In genomic region chr17:40542562-40543411, GRCh38 we compare ENCODE assay signal across 8 cellular contexts. TPM values are rescaled to one million over a fixed set of nuclear protein-coding genes. Genes with fewer than 3 reads are reported as not detected.
A peak's percentile ranks its signal among the peaks of the same experiment; 100 is the strongest.
DNase-seq lines count a peak whose midpoint lies in the region; ATAC-seq, FAIRE-seq and TF ChIP-seq lines count a peak whose summit lies in the region.

No MANE protein-coding gene starts in this region.

- H3K27ac Mint-ChIP-seq in GM23338: no peak overlapping the region

- no peak for TF ChIP-seq RAD21 in H1 (IDR thresholded peaks at IDR 0.05 in 1 of 2, conservative IDR thresholded peaks at IDR 0.05 in 1 of 2; ENCODE audit: low read depth in 2 of 2, low read length in 2 of 2)

- H3K36me3 ChIP-seq in H1 (ENCODE audit: control insufficient read depth in 2 of 4, insufficient read depth in 4 of 4, low read length in 3 of 4) (no peaks in the 10 kb centered on the region), urinary bladder (ENCODE audit: insufficient read depth) (no peaks in the 10 kb centered on the region), GM23338 (ENCODE audit: insufficient read depth) (no peaks in the 10 kb centered on the region)

- no peaks in the 10 kb centered on the region; a peak in 1 of 7 replicates for H3K27me3 ChIP-seq in H1 (replicated peaks in 1 of 4; ENCODE audit: control insufficient read depth in 3 of 4, extremely low read depth in 1 of 4, insufficient read depth in 3 of 4, low read length in 3 of 4)
- H3K27me3 ChIP-seq in GM23338 (ENCODE audit: insufficient read depth): no peaks in the 10 kb centered on the region

- H3K9me2 ChIP-seq in GM23338 (ENCODE audit: insufficient read depth): no peaks in the 10 kb centered on the region

- no peaks in the 10 kb centered on the region for H3K9me3 Mint-ChIP-seq in GM23338

- no peak for TF ChIP-seq EP300 in H1 (IDR thresholded peaks at IDR 0.05; ENCODE audit: borderline replicate concordance in 1 of 2, low read depth in 2 of 2, low read length in 2 of 2)

- DNase-seq in GM04503 (ENCODE audit: low read depth) (peak; percentile 91), T1000 (lab: John Stamatoyannopoulos, UW) (peak; percentile 73), H1 (ENCODE audit: low read depth in 1 of 2, low spot score in 2 of 2) (no peak), myocyte (ENCODE audit: low read depth) (peak; percentile 79), KBM-7 (no peak), GM23338 (ENCODE audit: low spot score) (no peak)

- H3K4me1 ChIP-seq in H1 (replicated peaks in 1 of 4; ENCODE audit: control insufficient read depth in 3 of 4, insufficient read depth in 4 of 4, low read length in 3 of 4) (peaks cover 2 to 14% (median 6%) of the 10 kb centered on the region in 4 experiments; a peak in 6 of 7 replicates), urinary bladder (ENCODE audit: insufficient read depth) (peaks cover 1% of the 10 kb centered on the region), GM23338 (ENCODE audit: insufficient read depth) (peaks cover 4% of the 10 kb centered on the region)

- H3K9me3 ChIP-seq in H1 (ENCODE audit: insufficient read depth in 2 of 2, low read depth in 1 of 2, low read length in 1 of 2): no peaks in the 10 kb centered on the region

- H3K27me3 Mint-ChIP-seq in GM23338 (ENCODE audit: insufficient read depth, low read depth, poor library complexity): peaks cover 6% of the 10 kb centered on the region

- H2BK12ac ChIP-seq in H1 (ENCODE audit: low read depth, low read length): no peak overlapping the region

- H4K91ac ChIP-seq in H1 (replicated peaks; ENCODE audit: insufficient read length, low read length): peak overlapping the region; percentile 22

- no peaks in the 10 kb centered on the region for H3K79me2 ChIP-seq in H1 (ENCODE audit: control insufficient read depth in 1 of 2, insufficient read depth in 2 of 2, low read length in 2 of 2)
- H3K79me2 ChIP-seq in GM23338 (replicated peaks; ENCODE audit: insufficient read depth): no peaks in the 10 kb centered on the region

- no peaks in the 10 kb centered on the region for H3K79me1 ChIP-seq in H1 (ENCODE audit: low read depth, low read length)

- H2AFZ ChIP-seq in H1 (ENCODE audit: low read length) (no peak overlapping the region), GM23338 (no peak overlapping the region; the same call in 1 of the 2 replicates)

- POLR2A ChIA-PET in H1 (lab: Charles Lee; ENCODE audit: partially characterized antibody): interaction anchor here (1.0 to 1.8 kb wide), 3 partner anchors 87 to 1147 kb away, joined by 3 to 6 read pairs (median 4); no protein-coding TSS in a partner anchor

- H3K18ac ChIP-seq in H1 (ENCODE audit: extremely low read depth, low read length): no peak overlapping the region

- H3K4me2 ChIP-seq in H1 (ENCODE audit: insufficient read depth in 1 of 2, low read depth in 2 of 2, low read length in 2 of 2): no peak overlapping the region
- H3K4me2 ChIP-seq in GM23338: no peak overlapping the region

- CTCF ChIA-PET in H1 (lab: Charles Lee; ENCODE audit: partially characterized antibody): interaction anchor here (1.0 to 5.0 kb wide), 7 partner anchors 8 to 127 kb away, joined by 3 to 32 read pairs (median 4); no protein-coding TSS in a partner anchor

- TF ChIP-seq CTCF in H1 (IDR thresholded peaks at IDR 0.05; ENCODE audit: control extremely low read depth in 1 of 3, insufficient read depth in 1 of 3, low read depth in 1 of 3, low read length in 3 of 3) (no peak), GM23338 (conservative IDR thresholded peaks at IDR 0.05; ENCODE audit: low read depth in 2 of 2) (no peak)

- no peak overlapping the region; the same call in 2 of the 3 replicates for H3K4me3 Mint-ChIP-seq in GM23338

- 84% methylated on average over 14 of the region's 14 CpGs; no CpG with 5 or more reads in 1 of the 2 experiments for WGBS in H1 (ENCODE audit: extremely low coverage in 1 of 2, insufficient coverage in 1 of 2, insufficient read length in 1 of 2, insufficient replicate concordance in 2 of 2, low coverage in 1 of 2, low lambda C conversion rate in 2 of 2, missing lambda C conversion rate in 1 of 2), 2 experiments
- 27% methylated on average over 14 of the region's 14 CpGs for WGBS in urinary bladder

- no peak overlapping the region for H2BK5ac ChIP-seq in H1 (ENCODE audit: low read depth, low read length)

- peaks cover 0 to 1% of the 10 kb centered on the region in 2 experiments for H4K20me1 ChIP-seq in H1 (replicated peaks in 1 of 2; ENCODE audit: control insufficient read depth in 1 of 2, insufficient read depth in 2 of 2, low read length in 2 of 2)
- no peaks in the 10 kb centered on the region for H4K20me1 ChIP-seq in GM23338 (replicated peaks; ENCODE audit: insufficient read depth)

- in situ Hi-C loops in KBM-7 (cut with MboI; ENCODE audit: low pct_unique_long_range_greater_than_20kb, low sequenced_read_pairs): no loop called here

- H2BK15ac ChIP-seq in H1 (ENCODE audit: low read length): no peak overlapping the region

- H3K4me3 ChIP-seq in H1 (ENCODE audit: extremely low read depth in 1 of 4, insufficient read depth in 2 of 4, low read depth in 3 of 4, low read length in 4 of 4) (no peak overlapping the region), urinary bladder (ENCODE audit: low read depth, low read length) (no peak overlapping the region), GM23338 (no peak overlapping the region)

- no peak for FAIRE-seq in H1 (lab: Jason Lieb, UNC)

- H2AK5ac ChIP-seq in H1 (ENCODE audit: low read depth, low read length): no peak overlapping the region

- H3K36me3 Mint-ChIP-seq in GM23338 (ENCODE audit: low read depth): no peaks in the 10 kb centered on the region

- H2BK120ac ChIP-seq in H1 (replicated peaks; ENCODE audit: low read depth, low read length): no peak overlapping the region

- H4K5ac ChIP-seq in H1 (ENCODE audit: insufficient read length, low read depth, low read length): no peak overlapping the region

- no peak overlapping the region for H3K4ac ChIP-seq in H1 (replicated peaks; ENCODE audit: insufficient read length, low read depth, low read length)

- H3K27ac ChIP-seq in H1 (ENCODE audit: low read depth, low read length) (no peak overlapping the region), urinary bladder (ENCODE audit: low read depth) (peak overlapping the region; percentile 91), GM23338 (ENCODE audit: low read depth) (no peak overlapping the region)

- H3K56ac ChIP-seq in H1 (replicated peaks; ENCODE audit: insufficient read length, low read depth, low read length): no peak overlapping the region

- no peak overlapping the region for H3K9ac ChIP-seq in H1 (replicated peaks in 1 of 4; ENCODE audit: extremely low read depth in 1 of 4, low read depth in 3 of 4, low read length in 3 of 4)

- H3K23ac ChIP-seq in H1 (ENCODE audit: insufficient read length): no peak overlapping the region

- H3F3A ChIP-seq in GM23338 (replicated peaks; ENCODE audit: low read depth): no peaks in the 10 kb centered on the region

- H3K14ac ChIP-seq in H1 (ENCODE audit: insufficient read length): no peak overlapping the region

- TF ChIP-seq POLR2A in H1 (IDR thresholded peaks at IDR 0.05; ENCODE audit: control extremely low read depth in 1 of 2, low read depth in 2 of 2, low read length in 2 of 2): no peak

- peak; percentile 30 for ATAC-seq in HG02763 (IDR thresholded peaks at IDR 0.05; ENCODE audit: unreplicated experiment)
- no peak for ATAC-seq in GM23338

- H3K4me1 Mint-ChIP-seq in GM23338: peaks cover 20% of the 10 kb centered on the region

- no peaks in the 10 kb centered on the region; the same call in 1 of the 2 replicates for H3K23me2 ChIP-seq in H1 (ENCODE audit: low read depth, low read length)

- H4K8ac ChIP-seq in H1 (ENCODE audit: extremely low read depth, insufficient read depth, low read length): no peak overlapping the region

- no peak overlapping the region for H2BK20ac ChIP-seq in H1 (ENCODE audit: low read length)

TF ChIP-seq in H1, 55 proteins besides CTCF, POLR2A, EP300 and RAD21 (continues in another document):
- TF ChIP-seq CREB1 (IDR thresholded peaks at IDR 0.05): no peak
- no peak for TF ChIP-seq CHD1 (IDR thresholded peaks at IDR 0.05; ENCODE audit: low read depth, low read length)
- TF ChIP-seq TAF7 (optimal IDR thresholded peaks at IDR 0.05; ENCODE audit: borderline replicate concordance, low read depth, low read length): no peak

RNA-seq across cellular contexts. Expression of gene CCR7, which starts 22.5 kb away (rescaled TPM):
- 0.17 TPM in 1 of 2 replicates, not detected in the other for total RNA-seq in H1 (2021; fragmentation: NEBNext Ultra II Directional; extraction: Animal tissue kit (Norgen Biotek cat#: 25700))
- 0.12 and 0.28 TPM in 2 replicates for polyA plus RNA-seq in H1 (2011; rRNA removed)
- polyA plus RNA-seq in H1 (2011; cell fraction: cytosol; rRNA removed): 0.16 TPM
- 0.27 TPM for polyA plus RNA-seq in H1 (2011; cell fraction: nucleus; rRNA removed)
- 0.11 to 0.33 TPM in 2 of 4 replicates, not detected in the others for polyA plus RNA-seq in H1 (2012, experiment 1 of 2)
- polyA plus RNA-seq in H1 (2012, experiment 2 of 2): 0.14 TPM
- 0.30 TPM for polyA plus RNA-seq in H1 (2013, experiment 1 of 2)
- polyA plus RNA-seq in H1 (2013, experiment 2 of 2): 0.24 TPM
- not detected in 2 replicates for polyA minus RNA-seq in H1 (2011; rRNA and poly(A)+ RNA removed)
- polyA minus RNA-seq in H1 (2011; cell fraction: cytosol; rRNA and poly(A)+ RNA removed): not detected
- not detected for polyA minus RNA-seq in H1 (2011; cell fraction: nucleus; rRNA and poly(A)+ RNA removed)
- total RNA-seq in myocyte: 0.05 TPM in 1 of 2 replicates, not detected in the other
- polyA plus RNA-seq in myocyte (2012): 1.4 TPM
- 0.58 TPM for total RNA-seq in urinary bladder
- 0.39 TPM for polyA plus RNA-seq in urinary bladder
- 0.59 TPM in 1 of 2 replicates, not detected in the other for total RNA-seq in GM23338 (2014; rRNA removed; shearing (Covaris generic))
- polyA plus RNA-seq in GM23338 (2016; fragmentation: Nextera tagmentation; extraction: Ambion mirVana): 0.37 and 0.75 TPM in 2 replicates

RNA-seq across cellular contexts. Expression of gene TNS4, which starts 41.4 kb away (rescaled TPM):
- 0.20 and 0.80 TPM in 2 replicates for total RNA-seq in H1 (2021; fragmentation: NEBNext Ultra II Directional; extraction: Animal tissue kit (Norgen Biotek cat#: 25700))
- 0.21 and 0.39 TPM in 2 replicates for polyA plus RNA-seq in H1 (2011; rRNA removed)
- polyA plus RNA-seq in H1 (2011; cell fraction: cytosol; rRNA removed): 0.49 TPM
- polyA plus RNA-seq in H1 (2011; cell fraction: nucleus; rRNA removed): 0.54 TPM
- polyA plus RNA-seq in H1 (2012, experiment 1 of 2): 0.21 to 0.76 TPM (median 0.30 TPM) in 4 replicates
- polyA plus RNA-seq in H1 (2012, experiment 2 of 2): 0.10 TPM
- polyA plus RNA-seq in H1 (2013, experiment 1 of 2): 0.39 TPM
- 0.63 TPM for polyA plus RNA-seq in H1 (2013, experiment 2 of 2)
- 0.60 and 0.66 TPM in 2 replicates for polyA minus RNA-seq in H1 (2011; rRNA and poly(A)+ RNA removed)
- not detected for polyA minus RNA-seq in H1 (2011; cell fraction: cytosol; rRNA and poly(A)+ RNA removed)
- polyA minus RNA-seq in H1 (2011; cell fraction: nucleus; rRNA and poly(A)+ RNA removed): 0.90 TPM
- total RNA-seq in myocyte: not detected in 2 replicates
- 0.03 TPM for polyA plus RNA-seq in myocyte (2012)
- total RNA-seq in urinary bladder: 5.4 TPM
- 5.0 TPM for polyA plus RNA-seq in urinary bladder
- total RNA-seq in GM23338 (2014; rRNA removed; shearing (Covaris generic)): 0.08 and 4.9 TPM in 2 replicates
- polyA plus RNA-seq in GM23338 (2016; fragmentation: Nextera tagmentation; extraction: Ambion mirVana): 0.31 and 0.64 TPM in 2 replicates

Comparison
In these comparisons a context has a peak if more than half of its experiments do, and no peak if none do; other contexts are left out.
1. DNase-seq: peak in GM04503 (single experiment), T1000 (single experiment) and myocyte (single experiment); none in H1 (0 of 2), KBM-7 (single experiment) and GM23338 (single experiment).